In genomic region chr11:122101625-122102291, GRCh38 we compare ENCODE assay signal across 9 cellular contexts. TPM values are rescaled to one million over a fixed set of nuclear protein-coding genes. Genes with fewer than 3 reads are reported as not detected.
DNase-seq lines count a peak whose midpoint lies in the region; ATAC-seq, FAIRE-seq and TF ChIP-seq lines count a peak whose summit lies in the region.
"Had no signal": no experiment of that assay in that cellular context is flagged by ENCODE, and none has a peak within 500 bp of the region (broad histone marks: within the 10 kb centered on the region; RNA-seq: fewer than 3 reads in every experiment).

No MANE protein-coding gene starts in this region.

- no peak for TF ChIP-seq POLR2A in transverse colon (IDR thresholded peaks at IDR 0.05)

- H3K4me1 ChIP-seq in lower lobe of right lung (peaks cover 13% of the 10 kb centered on the region), transverse colon (peaks cover 0 to 5% (median 0%) of the 10 kb centered on the region in 4 donors)

- TF ChIP-seq CTCF in lower lobe of right lung (IDR thresholded peaks at IDR 0.05), result peak; percentile 53
- peak in 4 of 5 experiments; percentile 10 to 46 (median 23) for TF ChIP-seq CTCF in transverse colon (IDR thresholded peaks at IDR 0.05)

- ATAC-seq in lower lobe of right lung, result peak; percentile 83 to 92
- ATAC-seq in GM21619 (IDR thresholded peaks at IDR 0.05; ENCODE audit: unreplicated experiment), result no peak
- no peak for ATAC-seq in HG03571 (IDR thresholded peaks at IDR 0.05; ENCODE audit: unreplicated experiment)

- FAIRE-seq in endometrium (lab: Jason Lieb, UNC), result peak; percentile 87
- FAIRE-seq: GM18507 had no signal

- H3K27ac ChIP-seq in lower lobe of right lung, result peak overlapping the region; percentile 61
- peak overlapping the region; percentile 69 to 87 (median 75) for H3K27ac ChIP-seq in transverse colon

- H3K27me3 ChIP-seq in lower lobe of right lung (ENCODE audit: low read depth), result peaks cover 17% of the 10 kb centered on the region
- H3K27me3 ChIP-seq in transverse colon, result peaks cover 42% of the 10 kb centered on the region

- intact Hi-C loops in lower lobe of right lung (cut with DNase I) (loop anchor here (5.0 kb wide), 1 partner anchor 444 kb away; no protein-coding TSS in a partner anchor), transverse colon (cut with DNase I; ENCODE audit: low total_unique reads) (loop anchor here (1.0 to 5.0 kb wide), 2 partner anchors 101 to 443 kb away; no protein-coding TSS in a partner anchor)

- H3K4me3 ChIP-seq in lower lobe of right lung, result peak overlapping the region; percentile 51
- H3K4me3 ChIP-seq in transverse colon, result peak overlapping the region; percentile 14 to 41 (median 32)

- H3K9me3 ChIP-seq in lower lobe of right lung, result no peaks in the 10 kb centered on the region
- no peaks in the 10 kb centered on the region for H3K9me3 ChIP-seq in transverse colon

- in situ Hi-C loops in transverse colon (cut with MboI; ENCODE audit: low pct_ligation_motif_present in 1 of 4, low pct_unique_long_range_greater_than_20kb in 1 of 4, low sequenced_read_pairs in 3 of 4), result loop anchor here in 2 of 4 donors (10.0 kb wide), 1 partner anchor 447 kb away; no protein-coding TSS in a partner anchor

- DNase-seq in Ammon's horn (ENCODE audit: low spot score) (peak; percentile 96), NCI-H345 (lab: John Stamatoyannopoulos, UW) (peak; percentile 78), lower lobe of right lung (no peak), transverse colon (peak; percentile 28), HUDEP-2 (lab: John Stamatoyannopoulos, UW; ENCODE audit: unreplicated experiment in 76 of 76) (no peak)

- H3K36me3 ChIP-seq in lower lobe of right lung (no peaks in the 10 kb centered on the region), transverse colon (no peaks in the 10 kb centered on the region)

- WGBS in transverse colon (ENCODE audit: low coverage in 1 of 2), 2 donors, result 9 to 12% methylated on average over 11 to 13 of the region's 13 CpGs

- TF ChIP-seq EP300 in transverse colon (IDR thresholded peaks at IDR 0.05; ENCODE audit: low read depth), result no peak

RNA-seq across cellular contexts. Expression of gene BLID, which starts 14.3 kb away (rescaled TPM):
- total RNA-seq in lower lobe of right lung (0.62 TPM), transverse colon (not detected)

Comparison
In these comparisons a context has a peak if more than half of its experiments do, and no peak if none do; other contexts are left out.
1. DNase-seq: peak in Ammon's horn (single experiment), NCI-H345 (single experiment) and transverse colon (single experiment); none in lower lobe of right lung (single experiment) and HUDEP-2 (0 of 76).
2. ATAC-seq: peak in lower lobe of right lung (2 of 2); none in GM21619 (single experiment) and HG03571 (single experiment).